In the genomic region with DNA sequence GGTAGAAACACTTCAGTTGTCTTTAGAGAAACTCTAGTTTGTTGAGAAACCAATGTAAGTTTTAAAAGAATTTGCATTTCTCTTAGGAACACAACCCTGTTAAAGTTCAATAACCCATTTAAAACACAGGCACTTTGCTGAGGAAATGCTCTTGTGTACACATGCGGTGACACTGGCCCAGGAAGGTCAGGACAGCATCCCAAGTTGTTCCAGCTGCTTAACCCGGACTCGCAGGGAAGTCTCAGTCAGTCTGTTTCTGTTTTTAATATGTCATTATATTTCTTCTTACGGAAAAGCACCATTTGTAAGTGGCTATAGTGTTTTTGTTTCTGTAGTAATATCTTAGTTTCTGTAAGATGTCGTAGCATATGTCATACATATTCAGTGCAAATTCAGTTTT, we compare ENCODE assay signal across 23 cellular contexts. TPM values are rescaled to one million over a fixed set of nuclear protein-coding genes. Genes with fewer than 3 reads are reported as not detected.
DNase-seq lines count a peak whose midpoint lies in the region; ATAC-seq and TF ChIP-seq lines count a peak whose summit lies in the region.
"Had no signal": no experiment of that assay in that cellular context is flagged by ENCODE, and none has a peak within 500 bp of the region (broad histone marks: within the 10 kb centered on the region; RNA-seq: fewer than 3 reads in every experiment).

No MANE protein-coding gene starts in this region.

- H3K9me3 ChIP-seq in right lobe of liver (no peaks in the 10 kb centered on the region), testis (no peaks in the 10 kb centered on the region)
- H3K9me3 ChIP-seq: Peyer's patch had no signal

- no peak overlapping the region for H3K27ac Mint-ChIP-seq in Calu3 (ENCODE audit: unreplicated experiment)

- ATAC-seq in right lobe of liver (peak; percentile 78 to 91 (median 88)), HG03354 (IDR thresholded peaks at IDR 0.05; ENCODE audit: poor library complexity, severe bottlenecking, unreplicated experiment) (no peak)
- ATAC-seq: HCT116 had no signal

- H3K4me1 ChIP-seq in right lobe of liver (peaks cover 0 to 5% (median 0%) of the 10 kb centered on the region in 4 donors), testis (no peaks in the 10 kb centered on the region)
- H3K4me1 ChIP-seq: Peyer's patch had no signal

- H3K27me3 Mint-ChIP-seq in Calu3 (ENCODE audit: unreplicated experiment): no peaks in the 10 kb centered on the region

- 30% methylated on average over 5 of the region's 5 CpGs for WGBS in right lobe of liver (ENCODE audit: insufficient coverage, low coverage, low lambda C conversion rate, missing lambda C conversion rate)
- 49 to 53% methylated on average over 5 of the region's 5 CpGs for WGBS in testis, 2 donors

- H3K9me3 Mint-ChIP-seq in Calu3 (ENCODE audit: low read depth, unreplicated experiment): no peaks in the 10 kb centered on the region

- TF ChIP-seq POLR2A in right lobe of liver (IDR thresholded peaks at IDR 0.05): no peak
- TF ChIP-seq POLR2A in testis (IDR thresholded peaks at IDR 0.05): no peak

- DNase-seq in LNCaP clone FGC (ENCODE audit: low read depth): peak; percentile 28
- DNase-seq in fibroblast of villous mesenchyme (ENCODE audit: low read depth): peak; percentile 42
- peak in 1 of 3 donors; percentile 40 for DNase-seq in right lobe of liver
- DNase-seq in testis: peak; percentile 40
- no peak for DNase-seq in NOMO-1 treated with DMSO at 0.1 percent for 48 hours (lab: John Stamatoyannopoulos, UW; ENCODE audit: unreplicated experiment)
- DNase-seq in Calu3: no peak
- DNase-seq: DMS153, KG1, MM.1S, NCI-H1048, NCI-H1417 treated with DMSO at 0.1 percent for 48 hours, NCI-H1694 treated with DMSO at 0.1 percent for 48 hours, NCI-H2081, NCI-H2171, NCI-H226, NCI-H510A, NCI-H69, Peyer's patch, SIG-M5 had no signal

- H3K27ac ChIP-seq in right lobe of liver (no peak overlapping the region), testis (no peak overlapping the region)
- H3K27ac ChIP-seq: Peyer's patch, SK-N-MC had no signal

- no peak for TF ChIP-seq CTCF in LNCaP clone FGC (IDR thresholded peaks at IDR 0.05; ENCODE audit: control insufficient read depth, extremely low read depth, insufficient read depth)
- TF ChIP-seq CTCF in fibroblast of villous mesenchyme (IDR thresholded peaks at IDR 0.05; ENCODE audit: insufficient read depth, low read depth, low read length): no peak
- TF ChIP-seq CTCF in right lobe of liver (IDR thresholded peaks at IDR 0.05): no peak
- no peak for TF ChIP-seq CTCF in testis (IDR thresholded peaks at IDR 0.05)
- TF ChIP-seq CTCF in Calu3 (IDR thresholded peaks at IDR 0.05; ENCODE audit: unreplicated experiment): no peak

- H3K4me3 ChIP-seq in LNCaP clone FGC (ENCODE audit: low read depth, low read length) (no peak overlapping the region), fibroblast of villous mesenchyme (ENCODE audit: low read depth, low read length) (no peak overlapping the region), right lobe of liver (no peak overlapping the region), testis (no peak overlapping the region)
- H3K4me3 ChIP-seq: Peyer's patch, SK-N-MC had no signal

- CTCF ChIA-PET in Calu3 (lab: Charles Lee): no interaction called here

- H3K27me3 ChIP-seq in right lobe of liver (no peaks in the 10 kb centered on the region), testis (no peaks in the 10 kb centered on the region)
- H3K27me3 ChIP-seq: Peyer's patch had no signal

- intact Hi-C loops in right lobe of liver (cut with DNase I) (no loop called here), testis (cut with DNase I; ENCODE audit: low total_unique reads) (no loop called here), Calu3 (cut with micrococcal nuclease; ENCODE audit: unreplicated experiment) (no loop called here)

- no peak overlapping the region for H3K4me3 Mint-ChIP-seq in Calu3 (ENCODE audit: low read depth, unreplicated experiment)

- no peaks in the 10 kb centered on the region for H3K36me3 Mint-ChIP-seq in Calu3 (ENCODE audit: insufficient read depth, unreplicated experiment)

- peaks cover 0 to 2% (median 0%) of the 10 kb centered on the region in 4 donors for H3K36me3 ChIP-seq in right lobe of liver
- H3K36me3 ChIP-seq in testis (ENCODE audit: low read depth, missing control alignments): no peaks in the 10 kb centered on the region

- no TSS peak for BruUV-seq in Calu3 (replicated peaks; lab: Mats Ljungman, UMichigan)

- no peaks in the 10 kb centered on the region for H3K4me1 Mint-ChIP-seq in Calu3 (ENCODE audit: low read depth, unreplicated experiment)

RNA-seq across cellular contexts. Expression of a gene that starts 36.9 kb away (rescaled TPM):
- total RNA-seq in fibroblast of villous mesenchyme (57.7 and 102 TPM in 2 replicates), right lobe of liver (10 to 100 TPM in 4 of 6 experiments, 1 to 10 TPM in 2; 7.0 to 37.7 (median 13.8) TPM), testis (10 to 100 TPM; 16.0 to 29.2 TPM), Calu3 (2022) (9.8 and 9.9 TPM in 2 replicates)
- polyA plus RNA-seq in testis (ENCODE audit: insufficient read depth, low read depth, low replicate concordance): 9.1 TPM
- total RNA-seq: OCI-LY7 had no signal

Comparison
In these comparisons a context has a peak if more than half of its experiments do, and no peak if none do; other contexts are left out.
1. DNase-seq: peak in LNCaP clone FGC (single experiment), fibroblast of villous mesenchyme (single experiment) and testis (single experiment); none in NOMO-1 treated with DMSO at 0.1 percent for 48 hours (single experiment) and Calu3 (single experiment).